8 cellular contexts compared by ENCODE assay signal in genomic region chr15:66136948-66137347, GRCh38.
"Had no signal": no experiment of that assay in that cellular context is flagged by ENCODE, and none has a peak within 500 bp of the region (broad histone marks: within the 10 kb centered on the region; RNA-seq: fewer than 3 reads in every experiment).

No MANE protein-coding gene starts in this region.

- FAIRE-seq: G401.6, GM12878, GM12891, GM12892, GM18507, GM19239 had no signal

- DNase-seq: GDM1, GF-D8 had no signal

- ATAC-seq: GM12878 had no signal

- H3K4me3 ChIP-seq: GM12878 had no signal
